In genomic region chr20:1894471-1894950, GRCh38 we compare ENCODE assay signal across 8 cellular contexts. TPM values are rescaled to one million over a fixed set of nuclear protein-coding genes. Genes with fewer than 3 reads are reported as not detected.
DNase-seq lines count a peak whose midpoint lies in the region; ATAC-seq, FAIRE-seq and TF ChIP-seq lines count a peak whose summit lies in the region.

No MANE protein-coding gene starts in this region.

- FAIRE-seq in bronchial epithelial cell (lab: Jason Lieb, UNC) = no peak

- no peaks in the 10 kb centered on the region for H3K9me3 Mint-ChIP-seq in stimulated activated effector memory CD8-positive, alpha-beta T cell treated with anti-CD3 and anti-CD28 coated beads, Interleukin-12 subunit alpha, Interleukin-12 subunit beta, amount 100 ng/mL, for 72 hours

- H3K4me1 Mint-ChIP-seq in stimulated activated effector memory CD8-positive, alpha-beta T cell treated with anti-CD3 and anti-CD28 coated beads, Interleukin-12 subunit alpha, Interleukin-12 subunit beta, amount 100 ng/mL, for 72 hours = peaks cover 6% of the 10 kb centered on the region

- H3K4me3 Mint-ChIP-seq in stimulated activated effector memory CD8-positive, alpha-beta T cell treated with anti-CD3 and anti-CD28 coated beads, Interleukin-12 subunit alpha, Interleukin-12 subunit beta, amount 100 ng/mL, for 72 hours = peak overlapping the region; percentile 51

- H3K27me3 ChIP-seq in bronchial epithelial cell (ENCODE audit: control insufficient read depth, insufficient read depth, low read length) = no peaks in the 10 kb centered on the region

- H3K36me3 ChIP-seq in bronchial epithelial cell (ENCODE audit: control insufficient read depth, insufficient read depth, low read length) = no peaks in the 10 kb centered on the region

- H3K4me3 ChIP-seq in bronchial epithelial cell (ENCODE audit: low read depth, low read length) = peak overlapping the region; percentile 60

- peak; percentile 36 for ATAC-seq in stimulated activated effector memory CD8-positive, alpha-beta T cell treated with anti-CD3 and anti-CD28 coated beads, Interleukin-12 subunit alpha, Interleukin-12 subunit beta, amount 100 ng/mL, for 72 hours

- TF ChIP-seq CTCF in bronchial epithelial cell (IDR thresholded peaks at IDR 0.05; ENCODE audit: insufficient read depth, low read length, severe bottlenecking) = no peak

- no peak overlapping the region for H3K27ac Mint-ChIP-seq in stimulated activated effector memory CD8-positive, alpha-beta T cell treated with anti-CD3 and anti-CD28 coated beads, Interleukin-12 subunit alpha, Interleukin-12 subunit beta, amount 100 ng/mL, for 72 hours

- DNase-seq in NCI-H146 (lab: John Stamatoyannopoulos, UW) (peak; percentile 29), NCI-H146 treated with DMSO at 0.1 percent for 48 hours (lab: John Stamatoyannopoulos, UW; ENCODE audit: unreplicated experiment) (no peak), NCI-H460 (ENCODE audit: extremely low read depth, low read depth) (peak; percentile 28), bronchial epithelial cell (ENCODE audit: low read depth) (no peak), kidney tubule cell (ENCODE audit: low spot score) (peak; percentile 66), T-helper 2 cell (no peak), globus pallidus (ENCODE audit: low spot score) (no peak)
- DNase-seq in stimulated activated effector memory CD8-positive, alpha-beta T cell treated with anti-CD3 and anti-CD28 coated beads, Interleukin-12 subunit alpha, Interleukin-12 subunit beta, amount 100 ng/mL, for 72 hours (ENCODE audit: low spot score in 2 of 2) = peak in 1 of 2 donors; percentile 53

- H3K36me3 Mint-ChIP-seq in stimulated activated effector memory CD8-positive, alpha-beta T cell treated with anti-CD3 and anti-CD28 coated beads, Interleukin-12 subunit alpha, Interleukin-12 subunit beta, amount 100 ng/mL, for 72 hours = no peaks in the 10 kb centered on the region

RNA-seq across cellular contexts. Expression of gene SIRPA, which starts 0.7 kb away (rescaled TPM):
- total RNA-seq in NCI-H460 (2014; rRNA removed; shearing (Covaris generic)) = 5.7 and 6.2 TPM in 2 replicates
- 2.7 and 4.8 TPM in 2 replicates for polyA plus RNA-seq in NCI-H460 (2014; cell fraction: nucleus; rRNA removed)
- total RNA-seq in bronchial epithelial cell = 5.0 and 6.8 TPM in 2 replicates

Comparison
In these comparisons a context has a peak if more than half of its experiments do, and no peak if none do; other contexts are left out.
1. DNase-seq: peak in NCI-H146 (single experiment), NCI-H460 (single experiment) and kidney tubule cell (single experiment); none in NCI-H146 treated with DMSO at 0.1 percent for 48 hours (single experiment), bronchial epithelial cell (single experiment), T-helper 2 cell (0 of 5) and globus pallidus (single experiment).